In the genomic region with DNA sequence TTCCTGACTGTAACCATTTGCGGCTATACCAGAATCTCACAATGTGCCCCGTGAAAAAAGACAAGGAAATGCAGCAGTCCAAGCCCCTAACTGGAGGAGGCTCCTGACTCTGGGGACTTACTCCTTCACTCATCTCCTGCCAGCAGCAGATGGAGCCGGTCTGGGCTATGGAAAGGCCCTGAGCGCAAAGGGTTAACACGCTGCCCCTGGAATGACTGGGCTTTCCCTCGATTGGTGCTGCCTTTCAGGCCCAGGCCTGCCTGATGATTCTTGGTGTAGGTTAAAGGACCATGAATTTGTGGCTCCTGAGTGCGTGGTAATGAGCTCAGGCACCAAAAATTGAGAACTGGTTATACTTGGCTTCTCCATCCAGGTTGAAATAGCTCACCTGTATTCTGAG, we compare ENCODE assay signal across 23 cellular contexts. TPM values are rescaled to one million over a fixed set of nuclear protein-coding genes. Genes with fewer than 3 reads are reported as not detected.
A peak's percentile ranks its signal among the peaks of the same experiment; 100 is the strongest.
DNase-seq lines count a peak whose midpoint lies in the region; TF ChIP-seq lines count a peak whose summit lies in the region.
"Had no signal": no experiment of that assay in that cellular context is flagged by ENCODE, and none has a peak within 500 bp of the region (broad histone marks: within the 10 kb centered on the region; RNA-seq: fewer than 3 reads in every experiment).

No MANE protein-coding gene starts in this region.

- CTCF ChIA-PET in MCF 10A (lab: Yijun Ruan, JAX), result interaction anchor here (1.0 kb wide), 1 partner anchor 80 kb away, joined by 3 read pairs; no protein-coding TSS in a partner anchor
- CTCF ChIA-PET in activated CD4-positive, alpha-beta T cell treated with anti-CD3 and anti-CD28 coated beads, Interleukin-2, amount 10 ng/mL, durations not matched to agents 7 days and 5 days (lab: Charles Lee), result no interaction called here

- no peak overlapping the region for H3K4me3 Mint-ChIP-seq in MCF 10A (ENCODE audit: unreplicated experiment)
- H3K4me3 Mint-ChIP-seq in activated CD4-positive, alpha-beta T cell treated with anti-CD3 and anti-CD28 coated beads, Interleukin-2, amount 10 ng/mL, durations not matched to agents 7 days and 5 days, result no peak overlapping the region
- H3K4me3 Mint-ChIP-seq: activated naive CD8-positive, alpha-beta T cell treated with anti-CD3 and anti-CD28 coated beads, Interleukin-2, amount 10 ng/mL, durations not matched to agents 7 days and 5 days; B cell; mesothelial cell of epicardium; natural killer cell treated with Interleukin-12 subunit alpha and Interleukin-12 subunit beta and Interleukin-15 and Interleukin-18, amount 100 ng/mL, for 72 hours; stimulated activated naive CD8-positive, alpha-beta T cell treated with anti-CD3 and anti-CD28 coated beads, Interleukin-15, Interleukin-2, amounts not matched to agents 100 ng/mL and 50 ng/mL, for 24 hours had no signal

- intact Hi-C loops in left ventricle myocardium inferior (cut with micrococcal nuclease), result no loop called here
- intact Hi-C loops in cardiac septum (cut with DNase I), result no loop called here
- intact Hi-C loops in MCF 10A (cut with micrococcal nuclease), result no loop called here
- intact Hi-C loops in vagina (cut with DNase I), result loop anchor here (5.0 kb wide), 1 partner anchor 75 kb away; no protein-coding TSS in a partner anchor

- BruUV-seq in MCF 10A (replicated peaks; lab: Mats Ljungman, UMichigan), result no TSS peak

- peak overlapping the region; percentile 66 for H3K27ac Mint-ChIP-seq in MCF 10A (ENCODE audit: low read depth, unreplicated experiment)
- no peak overlapping the region for H3K27ac Mint-ChIP-seq in activated CD4-positive, alpha-beta T cell treated with anti-CD3 and anti-CD28 coated beads, Interleukin-2, amount 10 ng/mL, durations not matched to agents 7 days and 5 days
- H3K27ac Mint-ChIP-seq: activated naive CD8-positive, alpha-beta T cell treated with anti-CD3 and anti-CD28 coated beads, Interleukin-2, amount 10 ng/mL, durations not matched to agents 7 days and 5 days; B cell; mesothelial cell of epicardium; natural killer cell treated with Interleukin-12 subunit alpha and Interleukin-12 subunit beta and Interleukin-15 and Interleukin-18, amount 100 ng/mL, for 72 hours; stimulated activated naive CD8-positive, alpha-beta T cell treated with anti-CD3 and anti-CD28 coated beads, Interleukin-15, Interleukin-2, amounts not matched to agents 100 ng/mL and 50 ng/mL, for 24 hours had no signal

- no peak overlapping the region for H3K4me3 ChIP-seq in left ventricle myocardium inferior
- no peak overlapping the region for H3K4me3 ChIP-seq in vagina
- H3K4me3 ChIP-seq: cardiac muscle cell, upper lobe of right lung had no signal

- H3K9me3 ChIP-seq in left ventricle myocardium inferior (replicated peaks) (peaks cover 15% of the 10 kb centered on the region), vagina (no peaks in the 10 kb centered on the region)
- H3K9me3 ChIP-seq: Caco-2, upper lobe of right lung had no signal

- DNase-seq in left ventricle myocardium inferior (no peak), cardiac septum (ENCODE audit: low spot score) (no peak), MCF 10A (ENCODE audit: unreplicated experiment) (no peak), iPS DF 4.7 (ENCODE audit: extremely low read depth, low spot score) (peak; percentile 11), vagina (ENCODE audit: extremely low spot score in 2 of 2) (no peak), NCI-H1092 (lab: John Stamatoyannopoulos, UW) (no peak), amygdala (lab: John Stamatoyannopoulos, UW) (no peak)
- no peak for DNase-seq in activated CD4-positive, alpha-beta T cell treated with anti-CD3 and anti-CD28 coated beads, Interleukin-2, amount 10 ng/mL, durations not matched to agents 7 days and 5 days
- DNase-seq: activated CD4-positive, CD25-positive, alpha-beta regulatory T cell; activated naive CD8-positive, alpha-beta T cell treated with anti-CD3 and anti-CD28 coated beads, Interleukin-2, amount 10 ng/mL, durations not matched to agents 7 days and 5 days; Caco-2; kidney glomerular epithelial cell; NCI-H1048; stimulated activated CD4-positive, alpha-beta T cell treated with anti-CD3 and anti-CD28 coated beads, Interleukin-2, amount 100 ng/mL, for 24 hours; upper lobe of right lung had no signal

- no peaks in the 10 kb centered on the region for H3K27me3 Mint-ChIP-seq in MCF 10A (ENCODE audit: insufficient read depth, unreplicated experiment)
- no peaks in the 10 kb centered on the region for H3K27me3 Mint-ChIP-seq in activated CD4-positive, alpha-beta T cell treated with anti-CD3 and anti-CD28 coated beads, Interleukin-2, amount 10 ng/mL, durations not matched to agents 7 days and 5 days

- H3K4me1 Mint-ChIP-seq in MCF 10A (ENCODE audit: insufficient read depth, unreplicated experiment), result peaks cover 4% of the 10 kb centered on the region
- H3K4me1 Mint-ChIP-seq in activated CD4-positive, alpha-beta T cell treated with anti-CD3 and anti-CD28 coated beads, Interleukin-2, amount 10 ng/mL, durations not matched to agents 7 days and 5 days, result no peaks in the 10 kb centered on the region
- H3K4me1 Mint-ChIP-seq: activated naive CD8-positive, alpha-beta T cell treated with anti-CD3 and anti-CD28 coated beads, Interleukin-2, amount 10 ng/mL, durations not matched to agents 7 days and 5 days; B cell; mesothelial cell of epicardium had no signal

- H3K36me3 Mint-ChIP-seq in MCF 10A (ENCODE audit: insufficient read depth, unreplicated experiment), result peaks cover 5% of the 10 kb centered on the region
- no peaks in the 10 kb centered on the region for H3K36me3 Mint-ChIP-seq in activated CD4-positive, alpha-beta T cell treated with anti-CD3 and anti-CD28 coated beads, Interleukin-2, amount 10 ng/mL, durations not matched to agents 7 days and 5 days (ENCODE audit: low read depth)
- H3K36me3 Mint-ChIP-seq: activated naive CD8-positive, alpha-beta T cell treated with anti-CD3 and anti-CD28 coated beads, Interleukin-2, amount 10 ng/mL, durations not matched to agents 7 days and 5 days; mesothelial cell of epicardium; natural killer cell treated with Interleukin-12 subunit alpha and Interleukin-12 subunit beta and Interleukin-15 and Interleukin-18, amount 100 ng/mL, for 72 hours had no signal

- POLR2A ChIA-PET in MCF 10A (lab: Yijun Ruan, JAX), result interaction anchor here (1.1 kb wide), 1 partner anchor 15 kb away, joined by 3 read pairs; no protein-coding TSS in a partner anchor
- POLR2A ChIA-PET in activated CD4-positive, alpha-beta T cell treated with anti-CD3 and anti-CD28 coated beads, Interleukin-2, amount 10 ng/mL, durations not matched to agents 7 days and 5 days (lab: Charles Lee), result no interaction called here

- no peaks in the 10 kb centered on the region for H3K36me3 ChIP-seq in left ventricle myocardium inferior
- no peaks in the 10 kb centered on the region for H3K36me3 ChIP-seq in vagina
- H3K36me3 ChIP-seq: cardiac muscle cell, upper lobe of right lung had no signal

- TF ChIP-seq CTCF in left ventricle myocardium inferior (IDR thresholded peaks at IDR 0.05; ENCODE audit: borderline replicate concordance) (no peak), MCF 10A (IDR thresholded peaks at IDR 0.05; ENCODE audit: unreplicated experiment) (no peak), vagina (IDR thresholded peaks at IDR 0.05) (no peak)

- no peaks in the 10 kb centered on the region for H3K27me3 ChIP-seq in left ventricle myocardium inferior (ENCODE audit: low read depth)
- no peaks in the 10 kb centered on the region for H3K27me3 ChIP-seq in vagina
- H3K27me3 ChIP-seq: cardiac muscle cell, upper lobe of right lung had no signal

- no peak for TF ChIP-seq POLR2A in vagina (IDR thresholded peaks at IDR 0.05)

- H3K9me3 Mint-ChIP-seq in MCF 10A (ENCODE audit: unreplicated experiment), result peaks cover 5% of the 10 kb centered on the region
- no peaks in the 10 kb centered on the region for H3K9me3 Mint-ChIP-seq in activated CD4-positive, alpha-beta T cell treated with anti-CD3 and anti-CD28 coated beads, Interleukin-2, amount 10 ng/mL, durations not matched to agents 7 days and 5 days
- H3K9me3 Mint-ChIP-seq: natural killer cell treated with Interleukin-12 subunit alpha and Interleukin-12 subunit beta and Interleukin-15 and Interleukin-18, amount 100 ng/mL, for 72 hours; stimulated activated naive CD8-positive, alpha-beta T cell treated with anti-CD3 and anti-CD28 coated beads, Interleukin-15, Interleukin-2, amounts not matched to agents 100 ng/mL and 50 ng/mL, for 24 hours had no signal

- H3K27ac ChIP-seq in left ventricle myocardium inferior (replicated peaks) (peak overlapping the region; percentile 70), vagina (peak overlapping the region; percentile 68)
- H3K27ac ChIP-seq: cardiac muscle cell, KMS-11, upper lobe of right lung had no signal

- H3K4me1 ChIP-seq in left ventricle myocardium inferior, result peaks cover 38% of the 10 kb centered on the region
- peaks cover 16% of the 10 kb centered on the region for H3K4me1 ChIP-seq in vagina
- H3K4me1 ChIP-seq: Caco-2 had no signal

RNA-seq across cellular contexts. Expression of a gene that starts 42.3 kb away (rescaled TPM):
- total RNA-seq in left ventricle myocardium inferior (6.6 TPM), cardiac septum (1.3 TPM), MCF 10A (2022) (3.0 and 10.2 TPM in 2 replicates), vagina (225 TPM)
- total RNA-seq in activated CD4-positive, alpha-beta T cell treated with anti-CD3 and anti-CD28 coated beads, Interleukin-2, amount 10 ng/mL, durations not matched to agents 7 days and 5 days, result not detected
- total RNA-seq: A172; activated naive CD8-positive, alpha-beta T cell treated with anti-CD3 and anti-CD28 coated beads, Interleukin-2, amount 10 ng/mL, durations not matched to agents 7 days and 5 days; B cell; Caco-2; natural killer cell treated with Interleukin-12 subunit alpha and Interleukin-12 subunit beta and Interleukin-15 and Interleukin-18, amount 100 ng/mL, for 72 hours; T-helper 2 cell treated with Interferon-gamma antibody and Interleukin-4, amounts not matched to agents 100 ng/mL and 5 ng/mL, for 36 hours had no signal

Comparison
In these comparisons a context has a peak if more than half of its experiments do, and no peak if none do; other contexts are left out.
1. RNA of a gene that starts 42.3 kb away (total RNA-seq): 225 TPM in vagina (single experiment); 6.6 TPM in left ventricle myocardium inferior (single experiment), 3.0 to 10.2 TPM in MCF 10A, 1.3 TPM in cardiac septum (single experiment) and not detected in activated CD4-positive, alpha-beta T cell treated with anti-CD3 and anti-CD28 coated beads, Interleukin-2, amount 10 ng/mL, durations not matched to agents 7 days and 5 days; every median in the first group is over 10 times any median in the second.